17 cellular contexts compared by ENCODE assay signal in the genomic region with DNA sequence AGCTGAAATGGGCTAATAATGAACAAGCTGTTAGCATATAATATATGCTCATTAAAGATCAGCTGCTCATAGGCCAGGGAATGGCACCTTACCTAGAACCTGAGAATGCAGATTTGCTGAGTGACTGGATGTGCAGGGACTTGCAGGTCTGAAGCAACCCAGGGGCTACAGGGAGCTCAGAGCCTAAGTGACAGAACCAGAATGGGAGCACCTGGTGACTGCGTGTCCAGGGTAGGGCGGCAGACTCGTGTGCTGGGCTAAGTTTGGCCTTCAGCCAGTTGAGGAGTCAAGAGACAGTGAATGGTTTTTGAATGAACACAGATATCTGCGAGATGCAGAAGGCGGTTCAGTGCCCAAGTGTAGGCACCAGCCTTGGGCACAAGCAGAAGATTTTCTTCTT.
"Had no signal": no experiment of that assay in that cellular context is flagged by ENCODE, and none has a peak within 500 bp of the region (broad histone marks: within the 10 kb centered on the region; RNA-seq: fewer than 3 reads in every experiment).

No MANE protein-coding gene starts in this region.

- H3K9me3 ChIP-seq: colonic mucosa, left ventricle myocardium inferior, lower lobe of right lung, ovary, upper lobe of left lung, uterus had no signal

- H3K36me3 ChIP-seq: colonic mucosa, left ventricle myocardium inferior, lower lobe of right lung, ovary, uterus had no signal

- H3K4me3 Mint-ChIP-seq: endodermal cell, memory B cell, neural crest cell had no signal

- H3K4me1 ChIP-seq: uterus had no signal

- H3K27ac Mint-ChIP-seq: endodermal cell, memory B cell had no signal

- H3K9me3 Mint-ChIP-seq: endodermal cell, memory B cell, neural crest cell had no signal

- DNase-seq: colonic mucosa; effector CD4-positive, alpha-beta T cell; endodermal cell; left ventricle myocardium inferior; lower lobe of right lung; midbrain; nucleus accumbens; ovary; right cardiac atrium; small intestine; stimulated activated CD4-positive, alpha-beta T cell treated with anti-CD3 and anti-CD28 coated beads, Interleukin-12 subunit alpha, Interleukin-12 subunit beta, amount 100 ng/mL, for 4 hours; stimulated activated CD4-positive, alpha-beta T cell treated with anti-CD3 and anti-CD28 coated beads, Interleukin-2, amount 100 ng/mL, for 48 hours; stimulated activated naive CD4-positive, alpha-beta T cell treated with Interleukin-2 at 50 U/mL for 16 hours; upper lobe of left lung; uterus had no signal

- H3K27ac ChIP-seq: colonic mucosa, left ventricle myocardium inferior, lower lobe of right lung, ovary, upper lobe of left lung, uterus had no signal

- H3K27me3 ChIP-seq: colonic mucosa, ovary, upper lobe of left lung, uterus had no signal

- H3K4me3 ChIP-seq: colonic mucosa, left ventricle myocardium inferior, lower lobe of right lung, ovary, upper lobe of left lung, uterus had no signal

- ATAC-seq: lower lobe of right lung, right cardiac atrium had no signal

- H3K27me3 Mint-ChIP-seq: memory B cell had no signal
